ENCODE assay signal across 1 cellular context in the genomic region with DNA sequence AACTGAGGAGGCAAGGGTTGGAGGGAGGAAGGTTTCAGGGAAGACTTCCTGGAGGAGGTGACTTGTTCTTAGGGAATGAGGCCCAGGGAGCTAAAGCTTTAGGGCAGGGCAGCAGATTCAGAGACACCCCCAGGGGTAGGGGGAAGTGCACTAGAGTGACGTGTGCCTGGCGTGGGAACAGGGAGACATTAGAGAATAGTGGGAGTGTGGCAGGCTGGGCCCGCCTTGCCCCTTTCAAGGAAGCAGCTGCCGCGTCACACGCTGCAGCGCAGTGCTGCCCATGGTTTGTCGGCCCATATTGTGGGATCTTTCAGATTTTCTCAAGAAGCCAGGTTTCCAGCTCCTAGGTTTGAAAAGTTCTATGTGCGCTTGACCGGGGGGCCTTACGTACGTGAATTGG.
TF ChIP-seq lines count a peak whose summit lies in the region.

No MANE protein-coding gene starts in this region.

TF ChIP-seq in GM23338, 12 proteins besides CTCF, POLR2A, EP300 and RAD21:
- TF ChIP-seq, protein P1, sequence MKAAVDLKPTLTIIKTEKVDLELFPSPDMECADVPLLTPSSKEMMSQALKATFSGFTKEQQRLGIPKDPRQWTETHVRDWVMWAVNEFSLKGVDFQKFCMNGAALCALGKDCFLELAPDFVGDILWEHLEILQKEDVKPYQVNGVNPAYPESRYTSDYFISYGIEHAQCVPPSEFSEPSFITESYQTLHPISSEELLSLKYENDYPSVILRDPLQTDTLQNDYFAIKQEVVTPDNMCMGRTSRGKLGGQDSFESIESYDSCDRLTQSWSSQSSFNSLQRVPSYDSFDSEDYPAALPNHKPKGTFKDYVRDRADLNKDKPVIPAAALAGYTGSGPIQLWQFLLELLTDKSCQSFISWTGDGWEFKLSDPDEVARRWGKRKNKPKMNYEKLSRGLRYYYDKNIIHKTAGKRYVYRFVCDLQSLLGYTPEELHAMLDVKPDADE (IDR thresholded peaks at IDR 0.05) = no peak
- TF ChIP-seq STAT1 (IDR thresholded peaks at IDR 0.05; ENCODE audit: unreplicated experiment) (no peak), ZNF114 (CRISPR knock-in tag; IDR thresholded peaks at IDR 0.05) (no peak), CREB1 (CRISPR knock-in tag; IDR thresholded peaks at IDR 0.05; ENCODE audit: low read depth) (no peak), ZNF331 (CRISPR knock-in tag; IDR thresholded peaks at IDR 0.05; ENCODE audit: low read depth) (no peak), POLR2AphosphoS5 (IDR thresholded peaks at IDR 0.05; ENCODE audit: low read depth) (no peak), EZH2 (IDR thresholded peaks at IDR 0.05; ENCODE audit: low read depth, unreplicated experiment) (no peak)
